8 cellular contexts compared by ENCODE assay signal in the genomic region with DNA sequence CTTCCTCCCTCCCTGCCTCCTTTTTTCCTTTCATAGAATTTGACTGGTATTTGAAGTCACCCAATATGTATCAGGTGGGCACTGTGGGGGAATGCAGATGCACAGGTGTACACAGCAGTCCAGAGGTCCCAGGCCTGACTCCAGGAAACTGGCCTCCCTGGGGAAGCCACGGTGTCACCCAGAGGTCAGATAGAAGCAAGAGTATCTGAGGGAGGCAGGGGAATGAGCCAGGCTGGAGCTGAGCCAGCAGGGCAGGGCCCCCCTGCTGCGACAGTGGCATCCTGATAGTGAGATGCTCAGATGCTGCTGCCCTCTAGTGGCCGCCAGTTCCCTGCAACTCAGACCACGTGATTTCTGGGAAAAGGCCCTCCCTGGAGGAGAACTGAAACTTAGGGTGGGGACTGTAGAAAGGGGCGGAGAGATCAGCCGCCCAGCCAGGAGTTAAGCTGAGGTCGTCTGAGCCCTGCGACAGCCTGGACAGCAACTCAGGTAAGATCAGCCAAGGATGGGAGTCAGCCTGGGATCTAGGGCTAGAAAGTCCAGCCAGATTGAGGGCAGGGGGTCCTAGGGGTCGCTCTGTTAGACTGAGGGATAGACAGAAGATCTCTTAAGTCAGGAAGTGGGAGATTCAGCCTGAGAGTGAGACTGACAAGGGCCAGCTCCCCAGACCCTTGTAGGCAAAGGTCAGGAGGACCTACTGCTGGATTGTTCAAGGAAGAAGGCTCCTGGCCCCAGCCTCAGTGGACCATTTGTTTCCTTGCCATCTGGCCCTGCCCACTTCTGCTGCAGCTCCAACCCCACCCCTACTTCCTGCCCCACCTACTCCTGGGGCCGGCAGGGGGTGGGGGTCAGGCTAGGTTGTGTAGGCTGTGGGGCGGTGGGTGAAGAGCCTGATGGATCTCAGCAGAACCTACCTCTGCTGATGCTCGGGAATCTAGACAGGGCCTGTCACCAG. TPM values are rescaled to one million over a fixed set of nuclear protein-coding genes. Genes with fewer than 3 reads are reported as not detected.
A peak's percentile ranks its signal among the peaks of the same experiment; 100 is the strongest.
DNase-seq lines count a peak whose midpoint lies in the region; ATAC-seq and TF ChIP-seq lines count a peak whose summit lies in the region.

Gene IRF9, plus strand, starts transcription at position 416 of the 955 bp plus-strand sequence. CDS start 880 bp downstream, outside the sequence.

- intact Hi-C loops in T-helper 2 cell treated with Interferon-gamma antibody and Interleukin-4, amounts not matched to agents 100 ng/mL and 5 ng/mL, for 36 hours (cut with micrococcal nuclease) = loop anchor here (1.0 to 2.0 kb wide), 9 partner anchors 14 to 102 kb away; partner anchors contain the start of genes CHMP4A, DCAF11, EMC9 and IPO4
- intact Hi-C loops in right cardiac atrium (cut with DNase I) (no loop called here), vagina (cut with DNase I) (no loop called here)

- peaks cover 0 to 59% of the 10 kb centered on the region in 2 donors for H3K36me3 ChIP-seq in vagina

- peak within 1 kb of the TSS; percentile 94 for H3K27ac ChIP-seq in right cardiac atrium (ENCODE audit: low read length)
- peak within 1 kb of the TSS; percentile 95 for H3K27ac ChIP-seq in vagina

- H3K4me1 ChIP-seq in right cardiac atrium (ENCODE audit: control insufficient read depth, insufficient read depth, low read length) = peaks cover 3% of the 10 kb centered on the region
- peaks cover 38% of the 10 kb centered on the region for H3K4me1 ChIP-seq in vagina

- H3K4me3 ChIP-seq in right cardiac atrium (ENCODE audit: low read length) (peak within 1 kb of the TSS; percentile 79), vagina (peak within 1 kb of the TSS; percentile 58)

- H3K27me3 ChIP-seq in right cardiac atrium (ENCODE audit: control insufficient read depth, insufficient read depth) (no peaks in the 10 kb centered on the region), vagina (no peaks in the 10 kb centered on the region)

- peak in 1 of 2 donors; percentile 40 for TF ChIP-seq POLR2A in vagina (IDR thresholded peaks at IDR 0.05)

- H3K9me3 ChIP-seq in right cardiac atrium (ENCODE audit: control insufficient read depth, low read length) = no peaks in the 10 kb centered on the region
- H3K9me3 ChIP-seq in vagina = no peaks in the 10 kb centered on the region

- peak; percentile 82 to 98 (median 88) for TF ChIP-seq CTCF in vagina (IDR thresholded peaks at IDR 0.05)

- peak; percentile 74 for DNase-seq in NCI-H187 treated with DMSO at 0.1 percent for 48 hours (lab: John Stamatoyannopoulos, UW)
- DNase-seq in anterior cingulate cortex (lab: John Stamatoyannopoulos, UW) = peak; percentile 43 to 99 (median 92)
- DNase-seq in right cardiac atrium = peak; percentile 96 to 99 (median 98)
- DNase-seq in putamen (ENCODE audit: low spot score) = peak; percentile 95
- DNase-seq in vagina (ENCODE audit: extremely low spot score in 2 of 2) = peak in 1 of 2 donors; percentile 97

- ATAC-seq in GM18502 (IDR thresholded peaks at IDR 0.05; ENCODE audit: poor library complexity, unreplicated experiment) = peak; percentile 81
- ATAC-seq in HG02970 (IDR thresholded peaks at IDR 0.05; ENCODE audit: low FRiP score, unreplicated experiment) = peak; percentile 73
- ATAC-seq in right cardiac atrium = peak; percentile 90 to 93

- under 1% methylated on average over 12 of the region's 12 CpGs for WGBS in right cardiac atrium

RNA-seq across cellular contexts. Expression of gene IRF9, which starts in this region (rescaled TPM):
- total RNA-seq in T-helper 2 cell treated with Interferon-gamma antibody and Interleukin-4, amounts not matched to agents 100 ng/mL and 5 ng/mL, for 36 hours = 264 and 265 TPM in 2 replicates
- total RNA-seq in right cardiac atrium (100 to 1,000 TPM in 1 of 4 donors, 10 to 100 TPM in 3; 47.5 to 103 (median 59.0) TPM), vagina (55.0 TPM)
- polyA plus RNA-seq in right cardiac atrium = 44.5 TPM
